16 cellular contexts compared by ENCODE assay signal in the genomic region with DNA sequence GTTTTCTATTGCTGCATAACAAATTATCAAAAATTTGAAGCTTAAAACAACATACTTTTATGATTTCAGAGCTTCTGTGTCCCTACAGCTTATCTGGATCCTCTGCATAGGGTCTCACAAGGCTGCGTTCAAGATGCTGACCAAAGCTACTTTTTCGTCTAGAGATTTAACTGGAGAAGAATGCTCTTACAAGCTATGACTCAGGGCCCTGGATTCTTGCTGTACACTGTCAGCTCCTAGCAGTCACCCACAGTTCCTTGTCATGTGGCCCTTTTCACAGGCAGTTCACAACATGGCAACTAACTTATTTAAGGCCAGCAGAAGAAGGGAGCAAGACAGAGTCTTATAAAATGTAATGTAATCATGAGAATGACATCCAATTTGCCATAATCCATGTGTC.
A peak's percentile ranks its signal among the peaks of the same experiment; 100 is the strongest.
DNase-seq lines count a peak whose midpoint lies in the region; TF ChIP-seq lines count a peak whose summit lies in the region.
"Had no signal": no experiment of that assay in that cellular context is flagged by ENCODE, and none has a peak within 500 bp of the region (broad histone marks: within the 10 kb centered on the region; RNA-seq: fewer than 3 reads in every experiment).

No MANE protein-coding gene starts in this region.

- no peaks in the 10 kb centered on the region for H4K20me1 ChIP-seq in mammary epithelial cell (ENCODE audit: insufficient read depth, low read length)

- H2AFZ ChIP-seq in mammary epithelial cell (ENCODE audit: low read depth, low read length) = no peak overlapping the region

- H3K4me3 ChIP-seq in AG04450 (ENCODE audit: low read depth, low read length) = no peak overlapping the region
- no peak overlapping the region for H3K4me3 ChIP-seq in mammary epithelial cell (replicated peaks in 1 of 3; ENCODE audit: insufficient read depth in 1 of 3, low read depth in 2 of 3, low read length in 3 of 3)
- no peak overlapping the region for H3K4me3 ChIP-seq in kidney epithelial cell (ENCODE audit: low read depth, low read length)

- WGBS in mammary epithelial cell (ENCODE audit: low coverage, missing lambda C conversion rate) = 87% methylated on average over 2 of the region's 2 CpGs

- BruUV-seq in mammary epithelial cell (replicated peaks; lab: Mats Ljungman, UMichigan) = no TSS peak

- DNase-seq in AG04450 (ENCODE audit: low read depth, low spot score) (peak; percentile 7), HS-5 (ENCODE audit: low read depth) (peak; percentile 56), mammary epithelial cell (peak; percentile 26), kidney epithelial cell (ENCODE audit: low read depth) (peak; percentile 64), AML-193 (lab: John Stamatoyannopoulos, UW) (no peak), retina (no peak), dermis blood vessel endothelial cell (no peak)
- DNase-seq in stimulated activated CD8-positive, alpha-beta memory T cell treated with anti-CD3 and anti-CD28 coated beads, Interleukin-4, amount 100 ng/mL, for 48 hours = no peak
- DNase-seq: activated CD4-positive, alpha-beta T cell treated with anti-CD3 and anti-CD28 coated beads for 36 hours; activated T-cell treated with anti-CD3 and anti-CD28 coated beads, Interleukin-2, amount 50 U/mL, for 4 hours; amniotic stem cell; DMS 273 treated with DMSO at 0.1 percent for 48 hours; hypothalamus; NCI-H1105; NCI-H446; nucleus accumbens had no signal

- POLR2A ChIA-PET in AG04450 (lab: Yijun Ruan, JAX) = no interaction called here

- H3K4me2 ChIP-seq in mammary epithelial cell (ENCODE audit: insufficient read depth, low read depth, low read length) = no peak overlapping the region

- H3K27me3 ChIP-seq in AG04450 (ENCODE audit: control insufficient read depth, insufficient read depth, low read length) = no peaks in the 10 kb centered on the region
- H3K27me3 ChIP-seq in mammary epithelial cell (ENCODE audit: insufficient read depth, low read length) = no peaks in the 10 kb centered on the region
- no peaks in the 10 kb centered on the region for H3K27me3 ChIP-seq in kidney epithelial cell (ENCODE audit: control insufficient read depth, insufficient read depth, low read length)

- no peaks in the 10 kb centered on the region for H3K4me1 ChIP-seq in mammary epithelial cell (ENCODE audit: insufficient read depth, low read length)

- in situ Hi-C loops in mammary epithelial cell (cut with MboI; ENCODE audit: low sequenced_read_pairs in 2 of 2) = no loop called here

- H3K36me3 ChIP-seq in mammary epithelial cell (ENCODE audit: insufficient read depth, low read length) (no peaks in the 10 kb centered on the region), kidney epithelial cell (ENCODE audit: control insufficient read depth, insufficient read depth, low read length) (no peaks in the 10 kb centered on the region)

- no peak overlapping the region for H3K27ac ChIP-seq in AG04450 (ENCODE audit: low read depth, low read length)
- H3K27ac ChIP-seq in mammary epithelial cell (ENCODE audit: insufficient read depth, low read depth, low read length) = no peak overlapping the region

- no peaks in the 10 kb centered on the region for H3K79me2 ChIP-seq in mammary epithelial cell (ENCODE audit: insufficient read depth, low read length)

- dilution Hi-C loops in mammary epithelial cell (cut with HindIII; ENCODE audit: low sequenced_read_pairs) = no loop called here

- H3K9me3 ChIP-seq in AG04450 (ENCODE audit: control insufficient read depth, insufficient read depth, low read length) = no peaks in the 10 kb centered on the region
- H3K9me3 ChIP-seq in mammary epithelial cell (replicated peaks; ENCODE audit: insufficient read depth, low read length) = no peaks in the 10 kb centered on the region

- TF ChIP-seq CTCF in AG04450 (IDR thresholded peaks at IDR 0.05; ENCODE audit: low read depth, low read length) (no peak), mammary epithelial cell (conservative IDR thresholded peaks at IDR 0.05 in 1 of 2, IDR thresholded peaks at IDR 0.05 in 1 of 2; ENCODE audit: extremely low read depth in 1 of 2, insufficient read depth in 1 of 2, low read depth in 1 of 2, low read length in 2 of 2) (no peak), kidney epithelial cell (IDR thresholded peaks at IDR 0.05; ENCODE audit: insufficient read depth, low read length, poor library complexity, severe bottlenecking) (no peak)

- intact Hi-C loops in mammary epithelial cell (cut with micrococcal nuclease) = no loop called here

- CTCF ChIA-PET in AG04450 (lab: Charles Lee) = interaction anchor here (1.2 kb wide), 1 partner anchor 88 kb away, joined by 4 read pairs; no protein-coding TSS in a partner anchor
- CTCF ChIA-PET in mammary epithelial cell (lab: Charles Lee; ENCODE audit: low non-redundant PET) = no interaction called here

- H3K9ac ChIP-seq in mammary epithelial cell (ENCODE audit: insufficient read depth, low read length) = no peak overlapping the region

Comparison
In these comparisons a context has a peak if more than half of its experiments do, and no peak if none do; other contexts are left out.
1. DNase-seq: peak in AG04450 (single experiment), HS-5 (single experiment), mammary epithelial cell (single experiment) and kidney epithelial cell (single experiment); none in AML-193 (0 of 2), retina (single experiment), dermis blood vessel endothelial cell (single experiment) and stimulated activated CD8-positive, alpha-beta memory T cell treated with anti-CD3 and anti-CD28 coated beads, Interleukin-4, amount 100 ng/mL, for 48 hours (single experiment).